9 cellular contexts compared by ENCODE assay signal in genomic region chr22:31561238-31561887, GRCh38.
DNase-seq lines count a peak whose midpoint lies in the region; ATAC-seq and TF ChIP-seq lines count a peak whose summit lies in the region.
"Had no signal": no experiment of that assay in that cellular context is flagged by ENCODE, and none has a peak within 500 bp of the region (broad histone marks: within the 10 kb centered on the region; RNA-seq: fewer than 3 reads in every experiment).

No MANE protein-coding gene starts in this region.

- H3K4me3 ChIP-seq in OCI-LY3 (ENCODE audit: low read length) = no peak overlapping the region
- no peak overlapping the region for H3K4me3 ChIP-seq in neural cell (ENCODE audit: low read length)
- no peak overlapping the region for H3K4me3 ChIP-seq in thyroid gland (replicated peaks in 1 of 3)

- intact Hi-C loops in thyroid gland (cut with DNase I) = loop anchor here (5.0 kb wide), 2 partner anchors 71 to 411 kb away; no protein-coding TSS in a partner anchor

- TF ChIP-seq POLR2A in thyroid gland (IDR thresholded peaks at IDR 0.05) = no peak

- H3K4me3 Mint-ChIP-seq in activated T-cell treated with anti-CD3 and anti-CD28 coated beads, Interleukin-2, amount 50 U/mL, for 72 hours = no peak overlapping the region
- H3K4me3 Mint-ChIP-seq: IgD-negative memory B cell had no signal

- H3K9me3 Mint-ChIP-seq in activated T-cell treated with anti-CD3 and anti-CD28 coated beads, Interleukin-2, amount 50 U/mL, for 72 hours = no peaks in the 10 kb centered on the region
- H3K9me3 Mint-ChIP-seq: IgD-negative memory B cell had no signal

- no peak overlapping the region for H3K9ac ChIP-seq in OCI-LY3 (ENCODE audit: low read length)
- no peak overlapping the region for H3K9ac ChIP-seq in neural cell (ENCODE audit: low read length)

- H3K27me3 ChIP-seq in OCI-LY3 (ENCODE audit: low read depth, low read length) = no peaks in the 10 kb centered on the region
- no peaks in the 10 kb centered on the region for H3K27me3 ChIP-seq in neural cell (ENCODE audit: insufficient read depth, low read depth, low read length)
- no peaks in the 10 kb centered on the region for H3K27me3 ChIP-seq in thyroid gland

- H4K20me1 ChIP-seq in OCI-LY3 (ENCODE audit: insufficient read depth, low read length) = no peaks in the 10 kb centered on the region
- H4K20me1 ChIP-seq in neural cell (ENCODE audit: insufficient read depth) = no peaks in the 10 kb centered on the region

- H3K27me3 Mint-ChIP-seq in activated T-cell treated with anti-CD3 and anti-CD28 coated beads, Interleukin-2, amount 50 U/mL, for 72 hours (ENCODE audit: low read depth) = no peaks in the 10 kb centered on the region
- H3K27me3 Mint-ChIP-seq: IgD-negative memory B cell had no signal

- H3K4me1 ChIP-seq in OCI-LY3 (ENCODE audit: low read length) (peaks cover 2% of the 10 kb centered on the region), thyroid gland (no peaks in the 10 kb centered on the region)

- no peak overlapping the region for H3K27ac ChIP-seq in OCI-LY3 (ENCODE audit: low read length)
- H3K27ac ChIP-seq in neural cell (ENCODE audit: low read length) = no peak overlapping the region
- H3K27ac ChIP-seq in thyroid gland = peak overlapping the region in 1 of 3 donors; percentile 16

- peak; percentile 90 for TF ChIP-seq CTCF in OCI-LY3 (IDR thresholded peaks at IDR 0.05; ENCODE audit: low read depth, low read length)
- TF ChIP-seq CTCF in neural cell (IDR thresholded peaks at IDR 0.05; ENCODE audit: poor library complexity, severe bottlenecking) = peak; percentile 67
- peak; percentile 31 to 85 (median 74) for TF ChIP-seq CTCF in thyroid gland (IDR thresholded peaks at IDR 0.05)

- peak; percentile 71 to 74 for ATAC-seq in activated T-cell treated with anti-CD3 and anti-CD28 coated beads, Interleukin-2, amount 50 U/mL, for 72 hours (replicated peaks in 1 of 2)
- no peak for ATAC-seq in GM19395 (IDR thresholded peaks at IDR 0.05; ENCODE audit: unreplicated experiment)

- H2AFZ ChIP-seq in OCI-LY3 (ENCODE audit: low read depth, low read length) (no peak overlapping the region), neural cell (ENCODE audit: low read depth, low read length) (no peak overlapping the region)

- H3K36me3 ChIP-seq in OCI-LY3 (replicated peaks; ENCODE audit: low read depth, low read length) (peaks cover 31% of the 10 kb centered on the region), neural cell (ENCODE audit: insufficient read depth, low read length) (no peaks in the 10 kb centered on the region), thyroid gland (no peaks in the 10 kb centered on the region)

- H3K9me3 ChIP-seq in OCI-LY3 (ENCODE audit: insufficient read depth, low read length) = no peaks in the 10 kb centered on the region
- no peaks in the 10 kb centered on the region for H3K9me3 ChIP-seq in neural cell (ENCODE audit: low read length)
- no peaks in the 10 kb centered on the region for H3K9me3 ChIP-seq in thyroid gland

- no peaks in the 10 kb centered on the region for H3K4me1 Mint-ChIP-seq in activated T-cell treated with anti-CD3 and anti-CD28 coated beads, Interleukin-2, amount 50 U/mL, for 72 hours (ENCODE audit: low read depth)

- peak; percentile 62 for TF ChIP-seq RAD21 in neural cell (conservative IDR thresholded peaks at IDR 0.05)

- no peak for TF ChIP-seq EP300 in neural cell (conservative IDR thresholded peaks at IDR 0.05; ENCODE audit: poor library complexity, severe bottlenecking)

- 28 to 29% methylated on average over 6 of the region's 6 CpGs for WGBS in thyroid gland, 2 donors

- no peaks in the 10 kb centered on the region for H3K9me2 ChIP-seq in neural cell (ENCODE audit: insufficient read depth, low read length)

- H3K4me2 ChIP-seq in OCI-LY3 (ENCODE audit: low read length) = no peak overlapping the region
- H3K4me2 ChIP-seq in neural cell (ENCODE audit: low read length) = no peak overlapping the region

- H3F3A ChIP-seq in neural cell (ENCODE audit: insufficient read depth, low read length, poor library complexity, severe bottlenecking) = no peaks in the 10 kb centered on the region

- peaks cover 8 to 27% of the 10 kb centered on the region in 2 donors for H3K36me3 Mint-ChIP-seq in activated T-cell treated with anti-CD3 and anti-CD28 coated beads, Interleukin-2, amount 50 U/mL, for 72 hours (ENCODE audit: insufficient read depth in 2 of 2)

- H3K79me2 ChIP-seq in OCI-LY3 (ENCODE audit: low read length) (no peaks in the 10 kb centered on the region), neural cell (replicated peaks; ENCODE audit: insufficient read depth, low read length) (no peaks in the 10 kb centered on the region)

- peak overlapping the region; percentile 79 for H3K27ac Mint-ChIP-seq in activated T-cell treated with anti-CD3 and anti-CD28 coated beads, Interleukin-2, amount 50 U/mL, for 72 hours
- H3K27ac Mint-ChIP-seq: IgD-negative memory B cell had no signal

- peak; percentile 31 for DNase-seq in CMK (ENCODE audit: low read depth)
- DNase-seq in HUDEP-2 (lab: John Stamatoyannopoulos, UW; ENCODE audit: unreplicated experiment in 76 of 76) = peak in 65 of 76 experiments; percentile 9 to 77 (median 53)
- DNase-seq in activated T-cell treated with anti-CD3 and anti-CD28 coated beads, Interleukin-2, amount 50 U/mL, for 72 hours = peak; percentile 55 to 59
- peak; percentile 70 for DNase-seq in fibroblast of peridontal ligament (ENCODE audit: extremely low read depth)
- DNase-seq in thyroid gland = peak; percentile 86 to 89

TF ChIP-seq in neural cell, 6 proteins besides CTCF, POLR2A, EP300 and RAD21:
- TF ChIP-seq TAF1 (IDR thresholded peaks at IDR 0.05; ENCODE audit: low read depth) (no peak), SMC3 (conservative IDR thresholded peaks at IDR 0.05; ENCODE audit: poor library complexity) (peak; percentile 66)

Comparison
In these comparisons a context has a peak if more than half of its experiments do, and no peak if none do; other contexts are left out.
1. DNase-seq: peak in every context shown above with its lines; median percentile 88 in thyroid gland; 70 in fibroblast of peridontal ligament; 57 in activated T-cell treated with anti-CD3 and anti-CD28 coated beads, Interleukin-2, amount 50 U/mL, for 72 hours; 53 in HUDEP-2; 31 in CMK.